Comparison of ENCODE assay signal across 8 cellular contexts in genomic region chr14:32201196-32201815, GRCh38. TPM values are rescaled to one million over a fixed set of nuclear protein-coding genes. Genes with fewer than 3 reads are reported as not detected.
DNase-seq lines count a peak whose midpoint lies in the region; ATAC-seq and TF ChIP-seq lines count a peak whose summit lies in the region.

No MANE protein-coding gene starts in this region.

- TF ChIP-seq POLR2A in testis (IDR thresholded peaks at IDR 0.05): no peak

- peaks cover 10% of the 10 kb centered on the region for H3K27me3 Mint-ChIP-seq in activated naive CD4-positive, alpha-beta T cell treated with anti-CD3 and anti-CD28 coated beads, Interleukin-2, amount 10 ng/mL, durations not matched to agents 7 days and 5 days

- peak overlapping the region; percentile 89 for H3K27ac Mint-ChIP-seq in activated naive CD4-positive, alpha-beta T cell treated with anti-CD3 and anti-CD28 coated beads, Interleukin-2, amount 10 ng/mL, durations not matched to agents 7 days and 5 days

- H3K4me3 Mint-ChIP-seq in activated naive CD4-positive, alpha-beta T cell treated with anti-CD3 and anti-CD28 coated beads, Interleukin-2, amount 10 ng/mL, durations not matched to agents 7 days and 5 days: peak overlapping the region; percentile 82

- H4K20me1 ChIP-seq in KMS-11 (ENCODE audit: insufficient read depth) (no peaks in the 10 kb centered on the region), osteoblast (ENCODE audit: insufficient read depth, low read length) (no peaks in the 10 kb centered on the region)

- intact Hi-C loops in head of caudate nucleus (cut with DNase I) (loop anchor here (5.0 kb wide), 1 partner anchor 124 kb away; the partner anchor contains the start of gene ARHGAP5), testis (cut with DNase I; ENCODE audit: low total_unique reads) (no loop called here)

- H3K4me3 ChIP-seq in KMS-11 (IDR thresholded peaks at IDR 0.05; ENCODE audit: insufficient read depth, low read depth, low read length): no peak overlapping the region
- H3K4me3 ChIP-seq in RWPE2 (ENCODE audit: severe bottlenecking): peak overlapping the region; percentile 70
- peak overlapping the region; percentile 75 for H3K4me3 ChIP-seq in osteoblast (ENCODE audit: insufficient read depth, low read length)
- peak overlapping the region; percentile 82 to 96 for H3K4me3 ChIP-seq in testis

- H3K27me3 ChIP-seq in KMS-11 (ENCODE audit: insufficient read depth, low read depth) (no peaks in the 10 kb centered on the region), RWPE2 (ENCODE audit: insufficient read depth, poor library complexity, severe bottlenecking) (no peaks in the 10 kb centered on the region), osteoblast (ENCODE audit: insufficient read depth, low read length) (peaks cover 21% of the 10 kb centered on the region), testis (no peaks in the 10 kb centered on the region)

- ATAC-seq in GM21737 (IDR thresholded peaks at IDR 0.05; ENCODE audit: unreplicated experiment) (peak; percentile 58), RWPE2 (ENCODE audit: low read depth) (peak; percentile 75)

- H3K4me1 Mint-ChIP-seq in activated naive CD4-positive, alpha-beta T cell treated with anti-CD3 and anti-CD28 coated beads, Interleukin-2, amount 10 ng/mL, durations not matched to agents 7 days and 5 days: peaks cover 46% of the 10 kb centered on the region

- WGBS in testis, 2 donors: 1% methylated on average over 18 to 46 of the region's 46 CpGs

- DNase-seq in DMS114 treated with DMSO at 0.1 percent for 48 hours (lab: John Stamatoyannopoulos, UW; ENCODE audit: unreplicated experiment) (peak; percentile 33), RWPE2 (ENCODE audit: low spot score) (peak; percentile 96), head of caudate nucleus (peak; percentile 61 to 91 (median 84)), osteoblast (ENCODE audit: insufficient read length, low spot score, missing footprints) (no peak), testis (peak; percentile 95)
- DNase-seq in activated naive CD4-positive, alpha-beta T cell treated with anti-CD3 and anti-CD28 coated beads, Interleukin-2, amount 10 ng/mL, durations not matched to agents 7 days and 5 days: peak; percentile 82

- peak overlapping the region; percentile 92; the same call in 1 of the 2 replicates for H3K9ac ChIP-seq in KMS-11

- H3K27ac ChIP-seq in KMS-11 (peak overlapping the region; percentile 85), RWPE2 (ENCODE audit: poor library complexity, severe bottlenecking) (peak overlapping the region; percentile 53), osteoblast (ENCODE audit: low read depth, low read length) (no peak overlapping the region), testis (peak overlapping the region; percentile 89 to 97)

- CTCF ChIA-PET in activated naive CD4-positive, alpha-beta T cell treated with anti-CD3 and anti-CD28 coated beads, Interleukin-2, amount 10 ng/mL, durations not matched to agents 7 days and 5 days (lab: Charles Lee): no interaction called here

- peaks cover 49% of the 10 kb centered on the region for H3K4me1 ChIP-seq in KMS-11 (ENCODE audit: low read depth, poor library complexity, severe bottlenecking)
- peaks cover 6% of the 10 kb centered on the region for H3K4me1 ChIP-seq in RWPE2 (ENCODE audit: insufficient read depth, poor library complexity, severe bottlenecking)
- H3K4me1 ChIP-seq in osteoblast (ENCODE audit: insufficient read depth, low read length): peaks cover 18% of the 10 kb centered on the region
- no peaks in the 10 kb centered on the region for H3K4me1 ChIP-seq in testis

- no peaks in the 10 kb centered on the region for H3K9me3 Mint-ChIP-seq in activated naive CD4-positive, alpha-beta T cell treated with anti-CD3 and anti-CD28 coated beads, Interleukin-2, amount 10 ng/mL, durations not matched to agents 7 days and 5 days

- H3K79me2 ChIP-seq in KMS-11 (ENCODE audit: insufficient read depth, low read depth) (no peaks in the 10 kb centered on the region), osteoblast (ENCODE audit: insufficient read depth, low read length) (no peaks in the 10 kb centered on the region)

- H2AFZ ChIP-seq in KMS-11 (ENCODE audit: low read depth) (peak overlapping the region; percentile 80), osteoblast (ENCODE audit: low read length) (peak overlapping the region; percentile 92)

- H3K4me2 ChIP-seq in KMS-11 (peak overlapping the region; percentile 93), osteoblast (ENCODE audit: insufficient read depth, low read length) (peak overlapping the region; percentile 84)

- no peaks in the 10 kb centered on the region for H3K9me3 ChIP-seq in RWPE2 (ENCODE audit: severe bottlenecking)
- no peaks in the 10 kb centered on the region for H3K9me3 ChIP-seq in osteoblast (ENCODE audit: low read depth, low read length)
- no peaks in the 10 kb centered on the region for H3K9me3 ChIP-seq in testis

- TF ChIP-seq CTCF in KMS-11 (conservative IDR thresholded peaks at IDR 0.05; ENCODE audit: low read depth, low read length): no peak
- no peak for TF ChIP-seq CTCF in RWPE2 (IDR thresholded peaks at IDR 0.05; ENCODE audit: poor library complexity, severe bottlenecking)
- no peak for TF ChIP-seq CTCF in osteoblast (IDR thresholded peaks at IDR 0.05; ENCODE audit: extremely low read depth, low read depth, low read length)
- TF ChIP-seq CTCF in testis (IDR thresholded peaks at IDR 0.05): no peak

- H3K36me3 ChIP-seq in KMS-11 (ENCODE audit: insufficient read depth): no peaks in the 10 kb centered on the region
- H3K36me3 ChIP-seq in RWPE2 (ENCODE audit: low read depth): no peaks in the 10 kb centered on the region
- no peaks in the 10 kb centered on the region for H3K36me3 ChIP-seq in osteoblast (ENCODE audit: insufficient read depth, low read length)
- no peaks in the 10 kb centered on the region for H3K36me3 ChIP-seq in testis (ENCODE audit: low read depth, missing control alignments)

- H3K36me3 Mint-ChIP-seq in activated naive CD4-positive, alpha-beta T cell treated with anti-CD3 and anti-CD28 coated beads, Interleukin-2, amount 10 ng/mL, durations not matched to agents 7 days and 5 days: no peaks in the 10 kb centered on the region

RNA-seq across cellular contexts. Expression of gene RNU6-7, which starts 0.5 kb away (rescaled TPM):
- total RNA-seq in osteoblast (not detected in 2 replicates), testis (not detected)
- not detected for polyA plus RNA-seq in testis (ENCODE audit: insufficient read depth, low read depth, low replicate concordance)

RNA-seq across cellular contexts. Expression of gene RNU6-8, which starts 1.8 kb away (rescaled TPM):
- not detected in 2 replicates for total RNA-seq in osteoblast
- total RNA-seq in testis: not detected
- not detected for polyA plus RNA-seq in testis (ENCODE audit: insufficient read depth, low read depth, low replicate concordance)
